ENCODE assay signal across 18 cellular contexts in the genomic region with DNA sequence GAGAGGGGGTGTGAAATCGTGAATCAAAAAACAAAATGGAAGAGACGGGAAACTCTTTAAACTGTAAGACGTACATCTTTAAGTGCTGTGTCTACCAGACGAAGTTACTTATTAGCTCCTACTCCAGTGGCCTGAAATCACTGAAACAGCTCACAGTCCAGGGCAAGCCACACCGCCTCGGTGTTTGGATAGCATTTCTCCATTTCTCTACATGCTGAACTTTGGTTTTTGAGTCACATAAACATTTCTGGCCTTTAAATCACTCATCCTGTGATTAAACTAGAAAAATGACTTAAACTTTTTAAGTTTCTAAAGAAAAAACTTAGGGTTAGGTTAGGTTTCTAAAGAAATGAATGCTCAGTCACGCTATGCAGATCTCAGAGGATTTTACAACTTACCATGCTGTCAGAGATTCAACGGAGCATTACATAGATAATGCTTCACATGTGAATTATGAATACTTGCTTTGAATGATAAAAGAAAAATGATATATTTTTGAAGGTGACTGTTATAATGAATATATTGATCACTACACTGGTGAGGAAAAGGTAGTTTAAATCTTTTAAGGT.
DNase-seq lines count a peak whose midpoint lies in the region; ATAC-seq, FAIRE-seq and TF ChIP-seq lines count a peak whose summit lies in the region.
"Had no signal": no experiment of that assay in that cellular context is flagged by ENCODE, and none has a peak within 500 bp of the region (broad histone marks: within the 10 kb centered on the region; RNA-seq: fewer than 3 reads in every experiment).

No MANE protein-coding gene starts in this region.

- ATAC-seq in activated T-cell treated with anti-CD3 and anti-CD28 coated beads, Interleukin-2, amount 50 U/mL, for 72 hours (replicated peaks in 1 of 2), result peak in 1 of 2 donors; percentile 52
- ATAC-seq in GM21576 (IDR thresholded peaks at IDR 0.05; ENCODE audit: unreplicated experiment) (no peak), HG03135 (IDR thresholded peaks at IDR 0.05; ENCODE audit: unreplicated experiment) (no peak)
- ATAC-seq: GM23338 had no signal

- TF ChIP-seq CTCF in kidney (IDR thresholded peaks at IDR 0.05; ENCODE audit: borderline replicate concordance, extremely low read depth, insufficient read depth), result no peak
- TF ChIP-seq CTCF in osteocyte (IDR thresholded peaks at IDR 0.05), result no peak
- TF ChIP-seq CTCF in tibial artery (IDR thresholded peaks at IDR 0.05), result no peak

- intact Hi-C loops in kidney (cut with DNase I), result loop anchor here (10.0 kb wide), 1 partner anchor 221 kb away; no protein-coding TSS in a partner anchor
- intact Hi-C loops in tibial artery (cut with DNase I; ENCODE audit: low total_unique reads), result no loop called here

- H3K9me3 ChIP-seq in kidney (ENCODE audit: control insufficient read depth in 1 of 2, low read length in 2 of 2) (no peaks in the 10 kb centered on the region), tibial artery (no peaks in the 10 kb centered on the region)

- no peaks in the 10 kb centered on the region for H3K27me3 ChIP-seq in tibial artery

- H3K27ac ChIP-seq in kidney (ENCODE audit: low read depth in 2 of 2, low read length in 2 of 2) (no peak overlapping the region), tibial artery (no peak overlapping the region)
- H3K27ac ChIP-seq: 22Rv1 had no signal

- FAIRE-seq in kidney (lab: Jason Lieb, UNC), result peak; percentile 66

- no peaks in the 10 kb centered on the region for H3K4me1 Mint-ChIP-seq in activated T-cell treated with anti-CD3 and anti-CD28 coated beads, Interleukin-2, amount 50 U/mL, for 72 hours (ENCODE audit: low read depth)
- H3K4me1 Mint-ChIP-seq in osteocyte (ENCODE audit: unreplicated experiment), result no peaks in the 10 kb centered on the region

- H3K27ac Mint-ChIP-seq in activated T-cell treated with anti-CD3 and anti-CD28 coated beads, Interleukin-2, amount 50 U/mL, for 72 hours, result peak overlapping the region; percentile 58
- H3K27ac Mint-ChIP-seq in osteocyte (ENCODE audit: unreplicated experiment), result no peak overlapping the region
- H3K27ac Mint-ChIP-seq: GM23338 had no signal

- no peaks in the 10 kb centered on the region for H3K9me3 Mint-ChIP-seq in activated T-cell treated with anti-CD3 and anti-CD28 coated beads, Interleukin-2, amount 50 U/mL, for 72 hours
- H3K9me3 Mint-ChIP-seq in osteocyte (ENCODE audit: unreplicated experiment), result no peaks in the 10 kb centered on the region
- H3K9me3 Mint-ChIP-seq: GM23338 had no signal

- H3K27me3 Mint-ChIP-seq in activated T-cell treated with anti-CD3 and anti-CD28 coated beads, Interleukin-2, amount 50 U/mL, for 72 hours (ENCODE audit: low read depth), result no peaks in the 10 kb centered on the region
- peaks cover 11% of the 10 kb centered on the region for H3K27me3 Mint-ChIP-seq in osteocyte (ENCODE audit: unreplicated experiment)
- H3K27me3 Mint-ChIP-seq: CD4-positive, alpha-beta memory T cell had no signal

- no peaks in the 10 kb centered on the region for H3K36me3 ChIP-seq in kidney (ENCODE audit: control insufficient read depth in 1 of 2, insufficient read depth in 2 of 2, low read length in 2 of 2)
- no peaks in the 10 kb centered on the region for H3K36me3 ChIP-seq in tibial artery

- DNase-seq in activated T-cell treated with anti-CD3 and anti-CD28 coated beads, Interleukin-2, amount 50 U/mL, for 72 hours, result no peak
- no peak for DNase-seq in activated T-cell treated with anti-CD3 and anti-CD28 coated beads for 4 hours
- DNase-seq in kidney, result no peak
- peak; percentile 13 for DNase-seq in osteocyte (ENCODE audit: extremely low spot score, unreplicated experiment)
- no peak for DNase-seq in tibial artery
- no peak for DNase-seq in stimulated activated naive CD4-positive, alpha-beta T cell treated with Interleukin-2 at 50 U/mL for 16 hours (lab: John Stamatoyannopoulos, UW)
- DNase-seq: CD4-positive, alpha-beta memory T cell; NCI-H1105 treated with DMSO at 0.1 percent for 48 hours; NCI-H187; NCI-H446 treated with DMSO at 0.1 percent for 48 hours; NCI-H748 treated with DMSO at 0.1 percent for 48 hours; OCI-M1; RPMI8226; SIG-M5 had no signal

- H3K4me3 ChIP-seq in kidney (ENCODE audit: low read length in 2 of 2) (peak overlapping the region; percentile 8 to 42), tibial artery (no peak overlapping the region)
- H3K4me3 ChIP-seq: GM23338 had no signal

- no peaks in the 10 kb centered on the region for H3K4me1 ChIP-seq in kidney (ENCODE audit: control insufficient read depth in 1 of 2, insufficient read depth in 1 of 2, low read depth in 1 of 2, low read length in 2 of 2)
- H3K4me1 ChIP-seq in tibial artery, result no peaks in the 10 kb centered on the region

- no peaks in the 10 kb centered on the region for H3K36me3 Mint-ChIP-seq in activated T-cell treated with anti-CD3 and anti-CD28 coated beads, Interleukin-2, amount 50 U/mL, for 72 hours (ENCODE audit: insufficient read depth in 2 of 2)
- H3K36me3 Mint-ChIP-seq in osteocyte (ENCODE audit: unreplicated experiment), result no peaks in the 10 kb centered on the region

- peak overlapping the region in 1 of 2 donors; percentile 29 for H3K9ac ChIP-seq in kidney (ENCODE audit: low read length in 2 of 2)

- peak overlapping the region in 1 of 2 donors; percentile 24 for H3K4me3 Mint-ChIP-seq in activated T-cell treated with anti-CD3 and anti-CD28 coated beads, Interleukin-2, amount 50 U/mL, for 72 hours
- no peak overlapping the region for H3K4me3 Mint-ChIP-seq in osteocyte (ENCODE audit: unreplicated experiment)
- H3K4me3 Mint-ChIP-seq: CD4-positive, alpha-beta memory T cell; GM23338 had no signal

Comparison
In these comparisons a context has a peak if more than half of its experiments do, and no peak if none do; other contexts are left out.
1. H3K4me3 ChIP-seq: peak in kidney (2 of 2); none in tibial artery (0 of 2).